In the genomic region with DNA sequence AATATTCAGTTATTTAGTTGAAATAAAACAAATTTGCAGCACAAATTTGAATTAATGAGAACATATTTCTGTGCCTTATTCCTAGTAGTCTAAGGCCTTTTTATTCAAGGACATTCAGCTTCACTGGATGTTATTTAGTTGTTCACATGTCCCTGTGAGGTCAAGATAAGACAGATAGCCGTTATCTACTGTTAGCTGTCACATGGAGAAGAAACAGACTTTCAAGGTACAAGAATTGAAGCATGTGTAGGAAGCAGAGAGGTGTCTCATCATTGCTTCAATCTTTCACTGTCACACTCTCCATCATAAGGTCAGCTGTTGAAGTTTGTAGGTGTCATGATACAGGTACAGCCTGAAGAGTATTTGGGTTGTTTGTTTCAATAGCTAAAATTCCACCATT, we compare ENCODE assay signal across 16 cellular contexts.
DNase-seq lines count a peak whose midpoint lies in the region; ATAC-seq, FAIRE-seq and TF ChIP-seq lines count a peak whose summit lies in the region.
"Had no signal": no experiment of that assay in that cellular context is flagged by ENCODE, and none has a peak within 500 bp of the region (broad histone marks: within the 10 kb centered on the region; RNA-seq: fewer than 3 reads in every experiment).

No MANE protein-coding gene starts in this region.

- H3K9me3 ChIP-seq in cardiac muscle cell (ENCODE audit: low read depth) (no peaks in the 10 kb centered on the region), K562 (replicated peaks; ENCODE audit: control insufficient read depth, insufficient read depth, low read depth, low read length) (no peaks in the 10 kb centered on the region), keratinocyte (ENCODE audit: control insufficient read depth, low read depth, low read length) (no peaks in the 10 kb centered on the region), body of pancreas (no peaks in the 10 kb centered on the region)
- H3K9me3 ChIP-seq: Caco-2 had no signal

- FAIRE-seq in K562 (lab: Jason Lieb, UNC) (no peak), keratinocyte (lab: Jason Lieb, UNC) (peak; percentile 71)
- FAIRE-seq: D721Med, H54 had no signal

- TF ChIP-seq CTCF in cardiac muscle cell (IDR thresholded peaks at IDR 0.05; ENCODE audit: low read depth, low read length): no peak
- no peak for TF ChIP-seq CTCF in K562 (IDR thresholded peaks at IDR 0.05 in 2 of 3, conservative IDR thresholded peaks at IDR 0.05 in 1 of 3; ENCODE audit: insufficient read depth in 2 of 3, low read depth in 1 of 3, low read length in 3 of 3)
- TF ChIP-seq CTCF in keratinocyte (optimal IDR thresholded peaks at IDR 0.05 in 1 of 3, IDR thresholded peaks at IDR 0.05 in 1 of 3, conservative IDR thresholded peaks at IDR 0.05 in 1 of 3; ENCODE audit: extremely low read depth in 1 of 3, insufficient read depth in 2 of 3, low read length in 3 of 3): no peak
- TF ChIP-seq CTCF in body of pancreas (IDR thresholded peaks at IDR 0.05): no peak

- dilution Hi-C loops in keratinocyte (cut with MboI; ENCODE audit: extremely low pct_ligation_motif_present, low sequenced_read_pairs): no loop called here

- no TSS peak for BruUV-seq in K562 (replicated peaks; lab: Mats Ljungman, UMichigan)

- intact Hi-C loops in left cardiac atrium (cut with DNase I) (no loop called here), K562 (cut with micrococcal nuclease) (no loop called here), body of pancreas (cut with DNase I) (no loop called here)

- CTCF ChIA-PET in K562 (lab: Yijun Ruan, JAX; ENCODE audit: low intra/inter-chr PET ratio): no interaction called here

- no peak overlapping the region for H3K9ac ChIP-seq in K562 (ENCODE audit: insufficient read depth in 1 of 2, low read depth in 2 of 2, low read length in 2 of 2)
- H3K9ac ChIP-seq in keratinocyte (ENCODE audit: control insufficient read depth, extremely low read depth, insufficient read depth, low read length): no peak overlapping the region

- H2AFZ ChIP-seq in K562 (ENCODE audit: low read depth, low read length): no peak overlapping the region
- H2AFZ ChIP-seq in keratinocyte (ENCODE audit: control insufficient read depth, low read length): no peak overlapping the region
- H2AFZ ChIP-seq: GM23338 had no signal

- WGBS in K562 (ENCODE audit: insufficient coverage, low coverage, missing lambda C conversion rate): 0% methylated on average over 1 of the region's 1 CpG
- 18 to 23% methylated on average over 1 of the region's 1 CpG for WGBS in body of pancreas, 2 donors

- H3K27ac ChIP-seq in cardiac muscle cell (peak overlapping the region; percentile 41), K562 (ENCODE audit: extremely low read depth, low read depth, low read length) (no peak overlapping the region), keratinocyte (ENCODE audit: control insufficient read depth, insufficient read depth, low read length) (no peak overlapping the region), body of pancreas (no peak overlapping the region)
- H3K27ac ChIP-seq: C4-2B had no signal

- no peaks in the 10 kb centered on the region for H3K36me3 ChIP-seq in cardiac muscle cell
- no peaks in the 10 kb centered on the region for H3K36me3 ChIP-seq in K562 (ENCODE audit: control insufficient read depth, insufficient read depth, low read length)
- H3K36me3 ChIP-seq in keratinocyte (ENCODE audit: control insufficient read depth in 2 of 2, extremely low read depth in 1 of 2, insufficient read depth in 2 of 2, low read length in 2 of 2): no peaks in the 10 kb centered on the region
- H3K36me3 ChIP-seq in body of pancreas (replicated peaks in 1 of 2; ENCODE audit: insufficient read depth in 1 of 2, low read depth in 2 of 2): no peaks in the 10 kb centered on the region

- H3K4me2 ChIP-seq in K562 (ENCODE audit: insufficient read depth, low read length) (no peak overlapping the region; the same call in 1 of the 2 replicates), keratinocyte (ENCODE audit: control insufficient read depth, extremely low read depth, insufficient read depth, low read depth, low read length) (no peak overlapping the region)
- H3K4me2 ChIP-seq: GM23338 had no signal

- TF ChIP-seq EP300 in K562 (IDR thresholded peaks at IDR 0.05; ENCODE audit: low read length): peak; percentile 46; the same call in 1 of the 2 replicates

- H3K27me3 ChIP-seq in cardiac muscle cell (no peaks in the 10 kb centered on the region), K562 (ENCODE audit: control insufficient read depth in 2 of 2, insufficient read depth in 2 of 2, low read length in 2 of 2) (no peaks in the 10 kb centered on the region), keratinocyte (ENCODE audit: control insufficient read depth, extremely low read depth, insufficient read depth, low read length) (no peaks in the 10 kb centered on the region), body of pancreas (no peaks in the 10 kb centered on the region)

- H3K4me1 ChIP-seq in cardiac muscle cell (ENCODE audit: low read depth) (peaks cover 21% of the 10 kb centered on the region), K562 (replicated peaks in 1 of 2; ENCODE audit: control insufficient read depth in 2 of 2, insufficient read depth in 2 of 2, low read length in 2 of 2) (0 out of 5 replicates have a peak, but pooled peaks cover 0 to 3% of the 10 kb centered on the region in 2 experiments), keratinocyte (ENCODE audit: control insufficient read depth, extremely low read depth, insufficient read depth, low read length) (peaks cover 21% of the 10 kb centered on the region), body of pancreas (peaks cover 42% of the 10 kb centered on the region)

- H3K79me2 ChIP-seq in K562 (ENCODE audit: control insufficient read depth, insufficient read depth, low read length) (no peaks in the 10 kb centered on the region), keratinocyte (ENCODE audit: control insufficient read depth, insufficient read depth, low read length) (no peaks in the 10 kb centered on the region)

- no peak for DNase-seq in cardiac muscle cell (ENCODE audit: low read depth in 1 of 2, low spot score in 1 of 2)
- DNase-seq in left cardiac atrium: no peak
- no peak for DNase-seq in K562 (ENCODE audit: extremely low read depth in 1 of 4, low spot score in 3 of 4)
- DNase-seq in keratinocyte (ENCODE audit: low read depth, low spot score): no peak
- DNase-seq in body of pancreas: no peak
- no peak for DNase-seq in cerebellar nuclear complex (lab: John Stamatoyannopoulos, UW)
- DNase-seq: AML-193; Caco-2; CD4-positive, alpha-beta T cell; DMS79 treated with DMSO at 0.1 percent for 48 hours; GF-D8; HCEC 1CT had no signal

- in situ Hi-C loops in K562 (cut with MboI): no loop called here

- H4K20me1 ChIP-seq in K562 (replicated peaks; ENCODE audit: control insufficient read depth, insufficient read depth, low read length) (no peaks in the 10 kb centered on the region), keratinocyte (ENCODE audit: control insufficient read depth, extremely low read depth, insufficient read depth, low read length) (no peaks in the 10 kb centered on the region)

- no peak overlapping the region for H3K4me3 ChIP-seq in cardiac muscle cell
- no peak overlapping the region for H3K4me3 ChIP-seq in K562
- H3K4me3 ChIP-seq in keratinocyte (ENCODE audit: control insufficient read depth in 2 of 3, extremely low read depth in 1 of 3, insufficient read depth in 2 of 3, low read depth in 1 of 3, low read length in 3 of 3): no peak overlapping the region
- H3K4me3 ChIP-seq in body of pancreas: no peak overlapping the region
- H3K4me3 ChIP-seq: GM23338 had no signal

- H3K9me1 ChIP-seq in K562 (ENCODE audit: control insufficient read depth, insufficient read depth, low read length) (no peaks in the 10 kb centered on the region), keratinocyte (ENCODE audit: control insufficient read depth, extremely low read depth, insufficient read depth, low read length) (no peaks in the 10 kb centered on the region)

- POLR2A ChIA-PET in K562 (lab: Yijun Ruan, JAX): no interaction called here

- ATAC-seq in left cardiac atrium (no peak), K562 (no peak), body of pancreas (no peak)
- ATAC-seq: GM23338 had no signal

- TF ChIP-seq RAD21 in K562 (CRISPR knock-in tag; conservative IDR thresholded peaks at IDR 0.05 in 1 of 2, IDR thresholded peaks at IDR 0.05 in 1 of 2): no peak

- no peak for TF ChIP-seq POLR2A in K562 (conservative IDR thresholded peaks at IDR 0.05)
- no peak for TF ChIP-seq POLR2A in body of pancreas (IDR thresholded peaks at IDR 0.05)

TF ChIP-seq in K562, 482 proteins besides CTCF, POLR2A, EP300 and RAD21 (continues in another document):
- TF ChIP-seq KAT8 (IDR thresholded peaks at IDR 0.05; ENCODE audit: low read depth): no peak
- 0 out of 2 replicates have a peak, but pooled peaks have one; percentile 30 for TF ChIP-seq ZEB2 (IDR thresholded peaks at IDR 0.05)
- no peak for TF ChIP-seq ZNF217 (CRISPR knock-in tag; IDR thresholded peaks at IDR 0.05)
- no peak for TF ChIP-seq CCNT2 (IDR thresholded peaks at IDR 0.05; ENCODE audit: borderline replicate concordance, extremely low read depth, insufficient read length, low read depth, low read length)
- no peak for TF ChIP-seq IRF2 (CRISPR knock-in tag; IDR thresholded peaks at IDR 0.05)
- TF ChIP-seq MAZ (CRISPR knock-in tag; conservative IDR thresholded peaks at IDR 0.05 in 1 of 2, IDR thresholded peaks at IDR 0.05 in 1 of 2): no peak
- TF ChIP-seq ZNF174 (CRISPR knock-in tag; IDR thresholded peaks at IDR 0.05): no peak
- peak; percentile 41 for TF ChIP-seq CBFA2T3 (IDR thresholded peaks at IDR 0.05)
- TF ChIP-seq, protein P1, sequence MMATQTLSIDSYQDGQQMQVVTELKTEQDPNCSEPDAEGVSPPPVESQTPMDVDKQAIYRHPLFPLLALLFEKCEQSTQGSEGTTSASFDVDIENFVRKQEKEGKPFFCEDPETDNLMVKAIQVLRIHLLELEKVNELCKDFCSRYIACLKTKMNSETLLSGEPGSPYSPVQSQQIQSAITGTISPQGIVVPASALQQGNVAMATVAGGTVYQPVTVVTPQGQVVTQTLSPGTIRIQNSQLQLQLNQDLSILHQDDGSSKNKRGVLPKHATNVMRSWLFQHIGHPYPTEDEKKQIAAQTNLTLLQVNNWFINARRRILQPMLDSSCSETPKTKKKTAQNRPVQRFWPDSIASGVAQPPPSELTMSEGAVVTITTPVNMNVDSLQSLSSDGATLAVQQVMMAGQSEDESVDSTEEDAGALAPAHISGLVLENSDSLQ (IDR thresholded peaks at IDR 0.05): peak; percentile 62
- no peak for TF ChIP-seq SRF (CRISPR knock-in tag; IDR thresholded peaks at IDR 0.05)
- no peak for TF ChIP-seq TEAD2 (tag; IDR thresholded peaks at IDR 0.05)
- TF ChIP-seq MYC (IDR thresholded peaks at IDR 0.05; ENCODE audit: low read depth, low read length): 0 out of 2 replicates have a peak, but pooled peaks have one; percentile 28
- no peak for TF ChIP-seq MYC (CRISPR knock-in tag; IDR thresholded peaks at IDR 0.05; ENCODE audit: borderline replicate concordance, low read depth)
- no peak for TF ChIP-seq SMAD1 (IDR thresholded peaks at IDR 0.05; ENCODE audit: low read depth, low read length, partially characterized antibody)
